19 cellular contexts compared by ENCODE assay signal in genomic region chrX:71581210-71581609, GRCh38. TPM values are rescaled to one million over a fixed set of nuclear protein-coding genes. Genes with fewer than 3 reads are reported as not detected.
"Had no signal": no experiment of that assay in that cellular context is flagged by ENCODE, and none has a peak within 500 bp of the region (broad histone marks: within the 10 kb centered on the region; RNA-seq: fewer than 3 reads in every experiment).

No MANE protein-coding gene starts in this region.

- H3K27ac ChIP-seq: breast epithelium, gastroesophageal sphincter, left lung, right lobe of liver, thoracic aorta, upper lobe of right lung had no signal

- H3K36me3 ChIP-seq: breast epithelium, upper lobe of right lung had no signal

- H3K27me3 ChIP-seq: breast epithelium, gastroesophageal sphincter, left lung, right lobe of liver, upper lobe of right lung had no signal

- H3K9me3 Mint-ChIP-seq: memory B cell; naive thymus-derived CD8-positive, alpha-beta T cell had no signal

- H3K4me2 ChIP-seq: smooth muscle cell had no signal

- H3K4me1 Mint-ChIP-seq: memory B cell had no signal

- H3K27ac Mint-ChIP-seq: memory B cell, progenitor cell of endocrine pancreas had no signal

- H3K4me3 ChIP-seq: breast epithelium, gastroesophageal sphincter, left lung, mucosa of descending colon, right lobe of liver, smooth muscle cell, thoracic aorta, upper lobe of right lung had no signal

- H3K27me3 Mint-ChIP-seq: memory B cell; naive thymus-derived CD8-positive, alpha-beta T cell; progenitor cell of endocrine pancreas had no signal

- H3K4me1 ChIP-seq: breast epithelium, gastroesophageal sphincter, left lung, right lobe of liver, upper lobe of right lung had no signal

- H3K4me3 Mint-ChIP-seq: memory B cell; naive thymus-derived CD8-positive, alpha-beta T cell had no signal

- ATAC-seq: gastroesophageal sphincter; left lung; mucosa of descending colon; naive thymus-derived CD8-positive, alpha-beta T cell; right lobe of liver; upper lobe of right lung had no signal

- DNase-seq: activated CD4-positive, alpha-beta T cell treated with anti-CD3 and anti-CD28 coated beads for 4 hours; activated CD8-positive, alpha-beta memory T cell treated with anti-CD3 and anti-CD28 coated beads for 24 hours; activated effector memory CD4-positive, alpha-beta T cell treated with Interleukin-2 at 50 U/mL for 16 hours; activated T-cell treated with anti-CD3 and anti-CD28 coated beads for 4 hours; aorta; left lung; mucosa of descending colon; naive thymus-derived CD8-positive, alpha-beta T cell; nucleus accumbens; right lobe of liver; SHP77; stimulated activated CD4-positive, alpha-beta T cell treated with anti-CD3 and anti-CD28 coated beads, Interleukin-4, amount 100 ng/mL, for 4 hours; upper lobe of right lung had no signal

RNA-seq across cellular contexts. Expression of gene CXCR3, which starts 37.1 kb away (rescaled TPM):
- total RNA-seq: breast epithelium, progenitor cell of endocrine pancreas, smooth muscle cell had no signal
